16 cellular contexts compared by ENCODE assay signal in the genomic region with DNA sequence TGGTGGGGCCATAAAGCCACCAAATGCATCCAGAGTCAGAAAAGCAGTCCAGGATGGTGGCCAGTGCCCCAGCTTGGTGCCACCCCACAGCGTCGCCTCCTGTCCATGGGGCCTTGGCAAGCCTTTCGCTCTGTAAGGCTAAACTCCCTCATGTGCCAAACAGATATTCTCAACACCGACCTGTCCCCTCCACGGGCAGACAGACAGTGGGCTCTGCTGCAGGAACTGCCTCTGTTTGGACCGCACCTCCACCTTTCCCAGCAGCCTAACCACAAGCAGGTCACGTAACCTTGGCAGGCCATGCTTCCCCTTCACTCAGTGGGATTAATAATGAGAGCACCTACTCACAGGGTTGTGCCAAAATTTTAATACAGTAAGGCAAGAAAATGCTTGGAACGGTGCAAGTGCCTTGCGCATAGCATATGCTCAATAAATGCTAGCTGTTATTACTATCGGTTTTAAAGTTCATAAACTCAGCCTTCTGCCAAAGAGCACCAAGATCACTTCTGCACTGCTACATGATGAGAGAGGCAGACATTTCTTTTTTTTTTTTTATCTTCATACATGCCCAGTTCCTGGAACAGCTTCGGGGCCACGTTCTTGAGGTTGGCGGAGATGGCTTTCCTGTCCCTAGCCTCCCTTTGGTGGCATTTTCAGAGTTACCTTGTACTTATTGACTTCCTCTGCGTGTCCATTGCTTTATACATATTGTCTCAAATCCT. TPM values are rescaled to one million over a fixed set of nuclear protein-coding genes. Genes with fewer than 3 reads are reported as not detected.
A peak's percentile ranks its signal among the peaks of the same experiment; 100 is the strongest.
DNase-seq lines count a peak whose midpoint lies in the region; ATAC-seq and TF ChIP-seq lines count a peak whose summit lies in the region.
"Had no signal": no experiment of that assay in that cellular context is flagged by ENCODE, and none has a peak within 500 bp of the region (broad histone marks: within the 10 kb centered on the region; RNA-seq: fewer than 3 reads in every experiment).

No MANE protein-coding gene starts in this region.

- H3K27me3 Mint-ChIP-seq in CD8-positive, alpha-beta T cell (ENCODE audit: low read depth), result no peaks in the 10 kb centered on the region
- H3K27me3 Mint-ChIP-seq in natural killer cell (ENCODE audit: low read depth in 2 of 2), result no peaks in the 10 kb centered on the region

- H3K4me2 ChIP-seq in BLaER1 treated with 17β-estradiol and CSF1 and Interleukin-3, amounts not matched to agents 10 nM and 100 nM, result peak overlapping the region in 9 of 11 experiments; percentile 11 to 71 (median 44); a peak in 17 of 22 replicates

- H3K4me3 ChIP-seq in BLaER1 treated with 17β-estradiol and CSF1 and Interleukin-3, amounts not matched to agents 10 nM and 100 nM, result no peak overlapping the region
- H3K4me3 ChIP-seq in CD8-positive, alpha-beta T cell (ENCODE audit: low read depth, low read length), result no peak overlapping the region
- H3K4me3 ChIP-seq in breast epithelium, result no peak overlapping the region
- H3K4me3 ChIP-seq: esophagus muscularis mucosa had no signal

- peak; percentile 32 for ATAC-seq in CD8-positive, alpha-beta T cell
- peak in 1 of 2 donors; percentile 3 for ATAC-seq in activated naive CD4-positive, alpha-beta T cell treated with anti-CD3 and anti-CD28 coated beads, Interleukin-2, amount 50 U/mL, for 72 hours
- ATAC-seq in natural killer cell (no peak), HG02870 (IDR thresholded peaks at IDR 0.05; ENCODE audit: unreplicated experiment) (no peak)
- ATAC-seq: HCT116, left lobe of liver had no signal

- H3K36me3 Mint-ChIP-seq in CD8-positive, alpha-beta T cell, result peaks cover 72% of the 10 kb centered on the region
- peaks cover 24 to 27% of the 10 kb centered on the region in 2 donors for H3K36me3 Mint-ChIP-seq in activated naive CD4-positive, alpha-beta T cell treated with anti-CD3 and anti-CD28 coated beads, Interleukin-2, amount 50 U/mL, for 72 hours
- H3K36me3 Mint-ChIP-seq in natural killer cell, result no peaks in the 10 kb centered on the region
- H3K36me3 Mint-ChIP-seq: mesothelial cell of epicardium had no signal

- H3K9me3 Mint-ChIP-seq in CD8-positive, alpha-beta T cell, result no peaks in the 10 kb centered on the region
- peaks cover 5 to 6% of the 10 kb centered on the region in 2 donors for H3K9me3 Mint-ChIP-seq in activated naive CD4-positive, alpha-beta T cell treated with anti-CD3 and anti-CD28 coated beads, Interleukin-2, amount 50 U/mL, for 72 hours
- H3K9me3 Mint-ChIP-seq in natural killer cell, result peaks cover 0 to 3% of the 10 kb centered on the region in 2 donors
- H3K9me3 Mint-ChIP-seq: mesothelial cell of epicardium had no signal

- H3K4me3 Mint-ChIP-seq in CD8-positive, alpha-beta T cell, result peak overlapping the region; percentile 70
- H3K4me3 Mint-ChIP-seq in natural killer cell, result peak overlapping the region; percentile 83
- H3K4me3 Mint-ChIP-seq: mesothelial cell of epicardium had no signal

- peaks cover 0 to 94% (median 64%) of the 10 kb centered on the region in 11 experiments; a peak in 16 of 22 replicates for H4K20me1 ChIP-seq in BLaER1 treated with 17β-estradiol and CSF1 and Interleukin-3, amounts not matched to agents 10 nM and 100 nM

- H3K9me3 ChIP-seq in BLaER1 treated with 17β-estradiol and CSF1 and Interleukin-3, amounts not matched to agents 10 nM and 100 nM (replicated peaks in 1 of 11), result peaks cover 0 to 32% (median 8%) of the 10 kb centered on the region in 11 experiments; a peak in 9 of 22 replicates
- H3K9me3 ChIP-seq in CD8-positive, alpha-beta T cell (ENCODE audit: low read length), result no peaks in the 10 kb centered on the region
- no peaks in the 10 kb centered on the region for H3K9me3 ChIP-seq in breast epithelium
- H3K9me3 ChIP-seq: esophagus muscularis mucosa had no signal

- TF ChIP-seq CTCF in CD8-positive, alpha-beta T cell (IDR thresholded peaks at IDR 0.05), result no peak
- TF ChIP-seq CTCF in natural killer cell (IDR thresholded peaks at IDR 0.05), result no peak
- no peak for TF ChIP-seq CTCF in breast epithelium (IDR thresholded peaks at IDR 0.05)

- peaks cover 11 to 100% (median 98%) of the 10 kb centered on the region in 11 experiments; a peak in 20 of 22 replicates for H3K36me3 ChIP-seq in BLaER1 treated with 17β-estradiol and CSF1 and Interleukin-3, amounts not matched to agents 10 nM and 100 nM
- H3K36me3 ChIP-seq in CD8-positive, alpha-beta T cell (ENCODE audit: insufficient read depth, low read length), result no peaks in the 10 kb centered on the region
- H3K36me3 ChIP-seq in breast epithelium, result no peaks in the 10 kb centered on the region
- H3K36me3 ChIP-seq: esophagus muscularis mucosa had no signal

- peaks cover 37 to 99% (median 93%) of the 10 kb centered on the region in 10 experiments for H3K4me1 ChIP-seq in BLaER1 treated with 17β-estradiol and CSF1 and Interleukin-3, amounts not matched to agents 10 nM and 100 nM
- H3K4me1 ChIP-seq in CD8-positive, alpha-beta T cell (ENCODE audit: insufficient read depth, low read length), result peaks cover 88% of the 10 kb centered on the region
- H3K4me1 ChIP-seq in breast epithelium, result no peaks in the 10 kb centered on the region
- H3K4me1 ChIP-seq: esophagus muscularis mucosa had no signal

- H3K27ac ChIP-seq in BLaER1 treated with 17β-estradiol and CSF1 and Interleukin-3, amounts not matched to agents 10 nM and 100 nM, result peak overlapping the region in 8 of 11 experiments; percentile 9 to 61 (median 47); a peak in 15 of 22 replicates
- peak overlapping the region; percentile 14 for H3K27ac ChIP-seq in CD8-positive, alpha-beta T cell (ENCODE audit: low read depth, low read length)
- no peak overlapping the region for H3K27ac ChIP-seq in breast epithelium
- H3K27ac ChIP-seq: esophagus muscularis mucosa, HL-60, RWPE1, VCaP had no signal

- H3K27me3 ChIP-seq in BLaER1 treated with 17β-estradiol and CSF1 and Interleukin-3, amounts not matched to agents 10 nM and 100 nM, result no peaks in the 10 kb centered on the region; a peak in 1 of 22 replicates
- no peaks in the 10 kb centered on the region for H3K27me3 ChIP-seq in CD8-positive, alpha-beta T cell (ENCODE audit: insufficient read depth, low read length)
- no peaks in the 10 kb centered on the region for H3K27me3 ChIP-seq in breast epithelium

- peaks cover 95% of the 10 kb centered on the region for H3K4me1 Mint-ChIP-seq in CD8-positive, alpha-beta T cell (ENCODE audit: low read depth)
- H3K4me1 Mint-ChIP-seq in natural killer cell, result peaks cover 90% of the 10 kb centered on the region in 2 donors

- CTCF ChIA-PET in CD8-positive, alpha-beta T cell (lab: Charles Lee), result interaction anchor here (0.7 to 3.8 kb wide), 3 partner anchors 10 to 149 kb away, joined by 3 to 13 read pairs (median 11); no protein-coding TSS in a partner anchor

- TF ChIP-seq POLR2A in breast epithelium (IDR thresholded peaks at IDR 0.05), result no peak

- H3K9ac ChIP-seq in BLaER1 treated with 17β-estradiol and CSF1 and Interleukin-3, amounts not matched to agents 10 nM and 100 nM, result peak overlapping the region in 3 of 11 experiments; percentile 20 to 39 (median 22); a peak in 2 of 22 replicates

- POLR2A ChIA-PET in CD8-positive, alpha-beta T cell (lab: Charles Lee), result interaction anchor here (0.6 to 3.8 kb wide), 5 partner anchors 10 to 153 kb away, joined by 3 to 23 read pairs (median 4); no protein-coding TSS in a partner anchor

- H3K27ac Mint-ChIP-seq in CD8-positive, alpha-beta T cell, result peak overlapping the region; percentile 92
- peak overlapping the region; percentile 86 to 92 for H3K27ac Mint-ChIP-seq in activated naive CD4-positive, alpha-beta T cell treated with anti-CD3 and anti-CD28 coated beads, Interleukin-2, amount 50 U/mL, for 72 hours
- H3K27ac Mint-ChIP-seq in natural killer cell, result peak overlapping the region; percentile 91 to 93
- H3K27ac Mint-ChIP-seq: mesothelial cell of epicardium had no signal

- no peak for DNase-seq in CD8-positive, alpha-beta T cell
- DNase-seq in activated naive CD4-positive, alpha-beta T cell treated with anti-CD3 and anti-CD28 coated beads, Interleukin-2, amount 50 U/mL, for 72 hours (ENCODE audit: low spot score in 2 of 2), result no peak
- DNase-seq in natural killer cell (no peak), breast epithelium (ENCODE audit: low spot score in 2 of 2) (no peak)
- DNase-seq in stimulated activated CD4-positive, alpha-beta T cell treated with anti-CD3 and anti-CD28 coated beads, Interleukin-2, amount 100 ng/mL, for 48 hours, result no peak
- DNase-seq: DMS 273 treated with DMSO at 0.1 percent for 48 hours, NCI-H2029 had no signal

- intact Hi-C loops in CD8-positive, alpha-beta T cell (cut with DNase I, micrococcal nuclease), result loop anchor here in 1 of 2 experiments (1.0 kb wide), 1 partner anchor 10 kb away; no protein-coding TSS in a partner anchor
- intact Hi-C loops in natural killer cell (cut with micrococcal nuclease) (no loop called here), breast epithelium (cut with DNase I; ENCODE audit: low total_unique reads) (no loop called here)

RNA-seq across cellular contexts. Expression of gene RUNX1, which starts 11.6 kb away (rescaled TPM):
- 10 to 100 TPM; 39.3 to 43.1 TPM for total RNA-seq in CD8-positive, alpha-beta T cell
- 10 to 100 TPM; 44.9 to 80.4 TPM for total RNA-seq in activated naive CD4-positive, alpha-beta T cell treated with anti-CD3 and anti-CD28 coated beads, Interleukin-2, amount 50 U/mL, for 72 hours
- total RNA-seq in natural killer cell, result 100 to 1,000 TPM in 1 of 3 donors, 10 to 100 TPM in 2; 62.1 to 171 (median 98.2) TPM
- total RNA-seq in breast epithelium, result 100 to 1,000 TPM in 2 of 3 donors, 10 to 100 TPM in 1; 24.8 to 165 (median 127) TPM

Comparison
In these comparisons a context has a peak if more than half of its experiments do, and no peak if none do; other contexts are left out.
1. H3K27ac ChIP-seq: peak in BLaER1 treated with 17β-estradiol and CSF1 and Interleukin-3, amounts not matched to agents 10 nM and 100 nM (8 of 11) and CD8-positive, alpha-beta T cell (single experiment); none in breast epithelium (0 of 2).
2. Peak in every context shown above with its lines, with median percentiles within 50 percentile points of each other: H3K27ac Mint-ChIP-seq.